ENCODE assay signal across 8 cellular contexts in genomic region chr11:46369458-46370152, GRCh38. TPM values are rescaled to one million over a fixed set of nuclear protein-coding genes. Genes with fewer than 3 reads are reported as not detected.
DNase-seq lines count a peak whose midpoint lies in the region; ATAC-seq and TF ChIP-seq lines count a peak whose summit lies in the region.

No MANE protein-coding gene starts in this region.

- H3K36me3 ChIP-seq in prostate gland, result peaks cover 0 to 4% of the 10 kb centered on the region in 2 donors

- TF ChIP-seq CTCF in fibroblast of villous mesenchyme (IDR thresholded peaks at IDR 0.05; ENCODE audit: insufficient read depth, low read depth, low read length) (peak; percentile 95), prostate gland (IDR thresholded peaks at IDR 0.05) (peak; percentile 49 to 85 (median 58))

- H3K27ac ChIP-seq in prostate gland, result no peak overlapping the region

- H3K4me3 ChIP-seq in fibroblast of villous mesenchyme (ENCODE audit: low read depth, low read length) (no peak overlapping the region), prostate gland (no peak overlapping the region)

- DNase-seq in NCI-H146 (lab: John Stamatoyannopoulos, UW) (peak; percentile 43), NCI-H146 treated with DMSO at 0.1 percent for 48 hours (lab: John Stamatoyannopoulos, UW; ENCODE audit: unreplicated experiment) (no peak), NCI-H82 treated with DMSO at 0.1 percent for 48 hours (lab: John Stamatoyannopoulos, UW; ENCODE audit: unreplicated experiment) (peak; percentile 44), fibroblast of villous mesenchyme (ENCODE audit: low read depth) (peak; percentile 77), prostate gland (ENCODE audit: low spot score) (no peak)
- DNase-seq in activated T-cell treated with anti-CD3 and anti-CD28 coated beads, Interleukin-2, amount 50 U/mL, for 48 hours, result peak; percentile 75 to 79
- DNase-seq in activated T-helper 2 cell treated with anti-CD3 and anti-CD28 coated beads, Interferon-gamma antibody, Interleukin-2, Interleukin-4, amounts not matched to agents 10 μg/mL and 5 μg/mL and 100 μg/mL, durations not matched to agents 14 hours and 24 hours and 36 hours (ENCODE audit: low spot score), result no peak

- peaks cover 4% of the 10 kb centered on the region for H3K4me1 Mint-ChIP-seq in activated T-helper 2 cell treated with anti-CD3 and anti-CD28 coated beads, Interferon-gamma antibody, Interleukin-2, Interleukin-4, amounts not matched to agents 10 μg/mL and 5 μg/mL and 100 μg/mL, durations not matched to agents 14 hours and 24 hours and 36 hours (ENCODE audit: low read depth)

- H3K4me1 ChIP-seq in prostate gland (replicated peaks), result no peaks in the 10 kb centered on the region

- H3K9me3 ChIP-seq in prostate gland, result no peaks in the 10 kb centered on the region

- no peaks in the 10 kb centered on the region for H3K9me3 Mint-ChIP-seq in activated T-helper 2 cell treated with anti-CD3 and anti-CD28 coated beads, Interferon-gamma antibody, Interleukin-2, Interleukin-4, amounts not matched to agents 10 μg/mL and 5 μg/mL and 100 μg/mL, durations not matched to agents 14 hours and 24 hours and 36 hours

- no peaks in the 10 kb centered on the region for H3K27me3 ChIP-seq in prostate gland (replicated peaks; ENCODE audit: insufficient read depth)

- no peak overlapping the region for H3K4me3 Mint-ChIP-seq in activated T-helper 2 cell treated with anti-CD3 and anti-CD28 coated beads, Interferon-gamma antibody, Interleukin-2, Interleukin-4, amounts not matched to agents 10 μg/mL and 5 μg/mL and 100 μg/mL, durations not matched to agents 14 hours and 24 hours and 36 hours (ENCODE audit: low read depth)

- no peaks in the 10 kb centered on the region for H3K27me3 Mint-ChIP-seq in activated T-helper 2 cell treated with anti-CD3 and anti-CD28 coated beads, Interferon-gamma antibody, Interleukin-2, Interleukin-4, amounts not matched to agents 10 μg/mL and 5 μg/mL and 100 μg/mL, durations not matched to agents 14 hours and 24 hours and 36 hours (ENCODE audit: low read depth)

- 63% methylated on average over 25 of the region's 25 CpGs for WGBS in prostate gland

- peaks cover 37% of the 10 kb centered on the region for H3K36me3 Mint-ChIP-seq in activated T-helper 2 cell treated with anti-CD3 and anti-CD28 coated beads, Interferon-gamma antibody, Interleukin-2, Interleukin-4, amounts not matched to agents 10 μg/mL and 5 μg/mL and 100 μg/mL, durations not matched to agents 14 hours and 24 hours and 36 hours (ENCODE audit: low read depth)

- intact Hi-C loops in prostate gland (cut with DNase I), result loop anchor here (2.0 kb wide), 1 partner anchor 23 kb away; the partner anchor contains the start of gene DGKZ
- intact Hi-C loops in activated T-helper 2 cell treated with anti-CD3 and anti-CD28 coated beads, Interferon-gamma antibody, Interleukin-2, Interleukin-4, amounts not matched to agents 10 μg/mL and 5 μg/mL and 100 μg/mL, durations not matched to agents 14 hours and 24 hours and 36 hours (cut with micrococcal nuclease), result no loop called here

- no peak for TF ChIP-seq POLR2A in prostate gland (IDR thresholded peaks at IDR 0.05)

- H3K27ac Mint-ChIP-seq in activated T-helper 2 cell treated with anti-CD3 and anti-CD28 coated beads, Interferon-gamma antibody, Interleukin-2, Interleukin-4, amounts not matched to agents 10 μg/mL and 5 μg/mL and 100 μg/mL, durations not matched to agents 14 hours and 24 hours and 36 hours, result no peak overlapping the region

- peak; percentile 47 for ATAC-seq in HG02884 (IDR thresholded peaks at IDR 0.05; ENCODE audit: unreplicated experiment)

RNA-seq across cellular contexts. Expression of gene MDK, which starts 11.9 kb away (rescaled TPM):
- total RNA-seq in fibroblast of villous mesenchyme, result 11.7 and 30.0 TPM in 2 replicates
- 100 to 1,000 TPM in 1 of 2 donors, 10 to 100 TPM in 1; 71.6 to 164 TPM for total RNA-seq in prostate gland
- total RNA-seq in activated T-helper 2 cell treated with anti-CD3 and anti-CD28 coated beads, Interferon-gamma antibody, Interleukin-2, Interleukin-4, amounts not matched to agents 10 μg/mL and 5 μg/mL and 100 μg/mL, durations not matched to agents 14 hours and 24 hours and 36 hours, result 2.8 and 4.5 TPM in 2 replicates

RNA-seq across cellular contexts. Expression of gene CHRM4, which starts 22.0 kb away (rescaled TPM):
- total RNA-seq in fibroblast of villous mesenchyme (under 0.01 TPM in 1 of 2 replicates, not detected in the other), prostate gland (1 to 10 TPM in 1 of 2 donors, not detected in 1; 2.8 TPM)
- 0.11 and 0.23 TPM in 2 replicates for total RNA-seq in activated T-helper 2 cell treated with anti-CD3 and anti-CD28 coated beads, Interferon-gamma antibody, Interleukin-2, Interleukin-4, amounts not matched to agents 10 μg/mL and 5 μg/mL and 100 μg/mL, durations not matched to agents 14 hours and 24 hours and 36 hours

RNA-seq across cellular contexts. Expression of gene DGKZ, which starts 22.3 kb away (rescaled TPM):
- total RNA-seq in fibroblast of villous mesenchyme (50.1 and 63.1 TPM in 2 replicates), prostate gland (10 to 100 TPM; 53.6 to 95.0 TPM)
- 82.3 and 86.1 TPM in 2 replicates for total RNA-seq in activated T-helper 2 cell treated with anti-CD3 and anti-CD28 coated beads, Interferon-gamma antibody, Interleukin-2, Interleukin-4, amounts not matched to agents 10 μg/mL and 5 μg/mL and 100 μg/mL, durations not matched to agents 14 hours and 24 hours and 36 hours

Comparison
In these comparisons a context has a peak if more than half of its experiments do, and no peak if none do; other contexts are left out.
1. DNase-seq: peak in NCI-H146 (single experiment), NCI-H82 treated with DMSO at 0.1 percent for 48 hours (single experiment), activated T-cell treated with anti-CD3 and anti-CD28 coated beads, Interleukin-2, amount 50 U/mL, for 48 hours (2 of 2) and fibroblast of villous mesenchyme (single experiment); none in NCI-H146 treated with DMSO at 0.1 percent for 48 hours (single experiment), prostate gland (single experiment) and activated T-helper 2 cell treated with anti-CD3 and anti-CD28 coated beads, Interferon-gamma antibody, Interleukin-2, Interleukin-4, amounts not matched to agents 10 μg/mL and 5 μg/mL and 100 μg/mL, durations not matched to agents 14 hours and 24 hours and 36 hours (single experiment).